1 cellular context compared by ENCODE assay signal in the genomic region with DNA sequence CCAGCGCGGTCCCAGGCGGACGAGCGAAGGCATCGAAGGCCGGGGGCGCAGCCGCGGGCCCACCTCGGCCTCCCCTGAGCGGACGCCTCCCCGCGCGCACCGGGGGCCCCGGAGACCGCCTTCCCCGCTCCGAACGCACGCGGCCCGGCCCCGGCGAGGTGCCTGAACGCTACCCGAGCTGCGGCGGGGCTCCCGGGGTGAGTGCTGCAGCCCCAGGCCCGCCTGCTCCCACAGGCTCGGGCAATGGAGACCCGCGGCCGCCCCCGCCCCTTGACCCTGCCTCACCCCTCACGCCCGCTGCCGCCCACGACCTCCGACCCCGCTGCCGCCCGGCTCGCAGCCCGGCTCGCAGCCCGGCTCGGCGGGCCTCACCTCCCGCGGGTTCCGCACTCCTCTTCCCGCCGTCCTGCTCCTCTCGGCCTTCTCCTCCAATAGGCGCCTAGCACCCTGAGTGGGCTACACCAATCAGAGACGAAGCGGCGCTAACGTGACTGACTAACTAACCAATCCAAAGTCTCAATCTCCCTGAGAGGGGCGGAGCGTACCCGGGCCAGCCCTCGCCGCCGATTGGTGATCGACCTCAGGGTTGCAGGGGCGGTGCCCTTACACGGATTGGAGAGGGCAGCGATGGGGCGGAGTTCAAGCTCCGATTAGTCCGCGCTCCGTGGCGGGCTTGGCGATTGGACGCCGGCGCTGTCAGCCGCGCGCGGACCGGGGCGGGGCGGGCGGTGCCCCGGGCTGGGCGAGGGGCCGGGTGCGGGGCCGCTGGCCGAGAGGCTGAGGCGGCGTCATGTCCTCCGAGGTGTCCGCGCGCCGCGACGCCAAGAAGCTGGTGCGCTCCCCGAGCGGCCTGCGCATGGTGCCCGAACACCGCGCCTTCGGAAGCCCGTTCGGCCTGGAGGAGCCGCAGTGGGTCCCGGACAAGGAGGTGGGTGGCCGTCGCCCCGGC.
TF ChIP-seq lines count a peak whose summit lies in the region.

A gene (minus strand): TSS at position 400 of the 949 bp plus-strand sequence. CDS start 4,364 bp downstream, outside the sequence.
A gene (plus strand): TSS at position 759 of the 949 bp plus-strand sequence. CDS start 32 bp downstream, at position 791.

TF ChIP-seq in HEK293, 187 proteins besides CTCF, POLR2A, EP300 and RAD21 (continued from another document):
- no peak for TF ChIP-seq ZNF610 (tag by site-specific recombination; IDR thresholded peaks at IDR 0.05; ENCODE audit: borderline replicate concordance)
- no peak for TF ChIP-seq ZNF777 (tag by site-specific recombination; IDR thresholded peaks at IDR 0.05; ENCODE audit: borderline replicate concordance)
- no peak for TF ChIP-seq HOXC10 (CRISPR knock-in tag; IDR thresholded peaks at IDR 0.05)
- no peak for TF ChIP-seq ZIC2 (tag by site-specific recombination; IDR thresholded peaks at IDR 0.05)
- no peak for TF ChIP-seq ZEB2 (tag by site-specific recombination; IDR thresholded peaks at IDR 0.05)
- TF ChIP-seq, protein P1, sequence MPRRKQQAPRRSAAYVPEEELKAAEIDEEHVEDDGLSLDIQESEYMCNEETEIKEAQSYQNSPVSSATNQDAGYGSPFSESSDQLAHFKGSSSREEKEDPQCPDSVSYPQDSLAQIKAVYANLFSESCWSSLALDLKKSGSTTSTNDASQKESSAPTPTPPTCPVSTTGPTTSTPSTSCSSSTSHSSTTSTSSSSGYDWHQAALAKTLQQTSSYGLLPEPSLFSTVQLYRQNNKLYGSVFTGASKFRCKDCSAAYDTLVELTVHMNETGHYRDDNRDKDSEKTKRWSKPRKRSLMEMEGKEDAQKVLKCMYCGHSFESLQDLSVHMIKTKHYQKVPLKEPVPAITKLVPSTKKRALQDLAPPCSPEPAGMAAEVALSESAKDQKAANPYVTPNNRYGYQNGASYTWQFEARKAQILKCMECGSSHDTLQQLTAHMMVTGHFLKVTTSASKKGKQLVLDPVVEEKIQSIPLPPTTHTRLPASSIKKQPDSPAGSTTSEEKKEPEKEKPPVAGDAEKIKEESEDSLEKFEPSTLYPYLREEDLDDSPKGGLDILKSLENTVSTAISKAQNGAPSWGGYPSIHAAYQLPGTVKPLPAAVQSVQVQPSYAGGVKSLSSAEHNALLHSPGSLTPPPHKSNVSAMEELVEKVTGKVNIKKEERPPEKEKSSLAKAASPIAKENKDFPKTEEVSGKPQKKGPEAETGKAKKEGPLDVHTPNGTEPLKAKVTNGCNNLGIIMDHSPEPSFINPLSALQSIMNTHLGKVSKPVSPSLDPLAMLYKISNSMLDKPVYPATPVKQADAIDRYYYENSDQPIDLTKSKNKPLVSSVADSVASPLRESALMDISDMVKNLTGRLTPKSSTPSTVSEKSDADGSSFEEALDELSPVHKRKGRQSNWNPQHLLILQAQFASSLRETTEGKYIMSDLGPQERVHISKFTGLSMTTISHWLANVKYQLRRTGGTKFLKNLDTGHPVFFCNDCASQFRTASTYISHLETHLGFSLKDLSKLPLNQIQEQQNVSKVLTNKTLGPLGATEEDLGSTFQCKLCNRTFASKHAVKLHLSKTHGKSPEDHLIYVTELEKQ (tag by site-specific recombination; IDR thresholded peaks at IDR 0.05; ENCODE audit: borderline replicate concordance): no peak
- peak; percentile 92 for TF ChIP-seq ZBTB8A (tag by site-specific recombination; IDR thresholded peaks at IDR 0.05)
- TF ChIP-seq, protein P2, sequence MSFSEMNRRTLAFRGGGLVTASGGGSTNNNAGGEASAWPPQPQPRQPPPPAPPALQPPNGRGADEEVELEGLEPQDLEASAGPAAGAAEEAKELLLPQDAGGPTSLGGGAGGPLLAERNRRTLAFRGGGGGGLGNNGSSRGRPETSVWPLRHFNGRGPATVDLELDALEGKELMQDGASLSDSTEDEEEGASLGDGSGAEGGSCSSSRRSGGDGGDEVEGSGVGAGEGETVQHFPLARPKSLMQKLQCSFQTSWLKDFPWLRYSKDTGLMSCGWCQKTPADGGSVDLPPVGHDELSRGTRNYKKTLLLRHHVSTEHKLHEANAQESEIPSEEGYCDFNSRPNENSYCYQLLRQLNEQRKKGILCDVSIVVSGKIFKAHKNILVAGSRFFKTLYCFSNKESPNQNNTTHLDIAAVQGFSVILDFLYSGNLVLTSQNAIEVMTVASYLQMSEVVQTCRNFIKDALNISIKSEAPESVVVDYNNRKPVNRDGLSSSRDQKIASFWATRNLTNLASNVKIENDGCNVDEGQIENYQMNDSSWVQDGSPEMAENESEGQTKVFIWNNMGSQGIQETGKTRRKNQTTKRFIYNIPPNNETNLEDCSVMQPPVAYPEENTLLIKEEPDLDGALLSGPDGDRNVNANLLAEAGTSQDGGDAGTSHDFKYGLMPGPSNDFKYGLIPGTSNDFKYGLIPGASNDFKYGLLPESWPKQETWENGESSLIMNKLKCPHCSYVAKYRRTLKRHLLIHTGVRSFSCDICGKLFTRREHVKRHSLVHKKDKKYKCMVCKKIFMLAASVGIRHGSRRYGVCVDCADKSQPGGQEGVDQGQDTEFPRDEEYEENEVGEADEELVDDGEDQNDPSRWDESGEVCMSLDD (tag by site-specific recombination; IDR thresholded peaks at IDR 0.05): no peak
TF ChIP-seq in HEK293: peak in this region for 27.
